In genomic region chr9:4146293-4146692, GRCh38 we compare ENCODE assay signal across 30 cellular contexts.
"Had no signal": no experiment of that assay in that cellular context is flagged by ENCODE, and none has a peak within 500 bp of the region (broad histone marks: within the 10 kb centered on the region; RNA-seq: fewer than 3 reads in every experiment).

No MANE protein-coding gene starts in this region.

- H3K79me2 ChIP-seq: parathyroid adenoma had no signal

- H3K27ac Mint-ChIP-seq: activated CD4-positive, alpha-beta T cell treated with anti-CD3 and anti-CD28 coated beads, Interleukin-2, amount 10 ng/mL, durations not matched to agents 7 days and 5 days; activated CD8-positive, alpha-beta memory T cell treated with anti-CD3 and anti-CD28 coated beads, Interleukin-2, amount 10 ng/mL, durations not matched to agents 7 days and 5 days; activated CD8-positive, alpha-beta T cell treated with anti-CD3 and anti-CD28 coated beads for 36 hours; activated naive CD4-positive, alpha-beta T cell treated with anti-CD3 and anti-CD28 coated beads, Interleukin-2, amount 50 U/mL, for 24 hours; activated T-helper 1 cell treated with anti-CD3 and anti-CD28 coated beads, Interleukin-12 subunit alpha, Interleukin-12 subunit beta, Interleukin-2, Interleukin-4 antibody, amounts not matched to agents 30 ng/mL and 10 ng/mL and 1 ng/mL, durations not matched to agents 14 hours and 24 hours and 36 hours; effector memory CD8-positive, alpha-beta T cell; natural killer cell treated with Interleukin-12 subunit alpha and Interleukin-12 subunit beta and Interleukin-15 and Interleukin-18, amount 100 ng/mL, for 72 hours; stimulated activated naive B cell treated with anti-CD40 and anti-IgM and Interleukin-4, amounts not matched to agents 10 μg/mL and 1 μg/mL and 100 μg/mL, for 72 hours; T-cell; T-helper 2 cell treated with Interferon-gamma antibody and Interleukin-4, amounts not matched to agents 5 μg/mL and 100 μg/mL, for 36 hours had no signal

- DNase-seq: activated CD4-positive, alpha-beta T cell treated with anti-CD3 and anti-CD28 coated beads, Interleukin-2, amount 10 ng/mL, durations not matched to agents 7 days and 5 days; activated CD4-positive, CD25-positive, alpha-beta regulatory T cell treated with anti-CD3 and anti-CD28 coated beads, Interleukin-2, amount 50 U/mL, for 72 hours; activated CD8-positive, alpha-beta memory T cell treated with anti-CD3 and anti-CD28 coated beads, Interleukin-2, amount 10 ng/mL, durations not matched to agents 7 days and 5 days; activated CD8-positive, alpha-beta T cell treated with anti-CD3 and anti-CD28 coated beads for 36 hours; activated gamma-delta T cell; activated T-cell treated with anti-CD3 and anti-CD28 coated beads for 4 hours; aorta; colonic mucosa; dorsolateral prefrontal cortex; effector memory CD8-positive, alpha-beta T cell; foreskin melanocyte; islet precursor cell; mammary epithelial cell; midbrain; sigmoid colon; stimulated activated CD4-positive, alpha-beta T cell treated with anti-CD3 and anti-CD28 coated beads, Interleukin-2, amount 100 ng/mL, for 48 hours; stimulated activated CD8-positive, alpha-beta memory T cell treated with anti-CD3 and anti-CD28 coated beads, Interleukin-4, amount 100 ng/mL, for 48 hours; stimulated activated naive B cell treated with anti-CD40 and anti-IgM and Interleukin-4, amounts not matched to agents 10 μg/mL and 1 μg/mL and 100 μg/mL, for 72 hours; T-cell; transverse colon; uterus; WERI-Rb-1 had no signal

- FAIRE-seq: bronchial epithelial cell, endothelial cell of umbilical vein had no signal

- H3K9me3 ChIP-seq: colonic mucosa, sigmoid colon, transverse colon, uterus had no signal

- H3K9ac ChIP-seq: parathyroid adenoma had no signal

- H2AFZ ChIP-seq: parathyroid adenoma had no signal

- H3K4me3 Mint-ChIP-seq: activated CD4-positive, alpha-beta T cell treated with anti-CD3 and anti-CD28 coated beads, Interleukin-2, amount 10 ng/mL, durations not matched to agents 7 days and 5 days; activated CD8-positive, alpha-beta memory T cell treated with anti-CD3 and anti-CD28 coated beads, Interleukin-2, amount 10 ng/mL, durations not matched to agents 7 days and 5 days; activated CD8-positive, alpha-beta T cell treated with anti-CD3 and anti-CD28 coated beads for 36 hours; activated naive CD4-positive, alpha-beta T cell treated with anti-CD3 and anti-CD28 coated beads, Interleukin-2, amount 50 U/mL, for 24 hours; activated T-helper 1 cell treated with anti-CD3 and anti-CD28 coated beads, Interleukin-12 subunit alpha, Interleukin-12 subunit beta, Interleukin-2, Interleukin-4 antibody, amounts not matched to agents 30 ng/mL and 10 ng/mL and 1 ng/mL, durations not matched to agents 14 hours and 24 hours and 36 hours; effector memory CD8-positive, alpha-beta T cell; natural killer cell treated with Interleukin-12 subunit alpha and Interleukin-12 subunit beta and Interleukin-15 and Interleukin-18, amount 100 ng/mL, for 72 hours; stimulated activated naive B cell treated with anti-CD40 and anti-IgM and Interleukin-4, amounts not matched to agents 10 μg/mL and 1 μg/mL and 100 μg/mL, for 72 hours; T-cell; T-helper 2 cell treated with Interferon-gamma antibody and Interleukin-4, amounts not matched to agents 5 μg/mL and 100 μg/mL, for 36 hours had no signal

- H3K36me3 Mint-ChIP-seq: activated CD8-positive, alpha-beta memory T cell treated with anti-CD3 and anti-CD28 coated beads, Interleukin-2, amount 10 ng/mL, durations not matched to agents 7 days and 5 days; activated naive CD4-positive, alpha-beta T cell treated with anti-CD3 and anti-CD28 coated beads, Interleukin-2, amount 50 U/mL, for 24 hours; natural killer cell treated with Interleukin-12 subunit alpha and Interleukin-12 subunit beta and Interleukin-15 and Interleukin-18, amount 100 ng/mL, for 72 hours; stimulated activated naive B cell treated with anti-CD40 and anti-IgM and Interleukin-4, amounts not matched to agents 10 μg/mL and 1 μg/mL and 100 μg/mL, for 72 hours; T-cell had no signal

- H3K27me3 ChIP-seq: colonic mucosa, dorsolateral prefrontal cortex, sigmoid colon, transverse colon, uterus had no signal

- H3K9me3 Mint-ChIP-seq: activated CD4-positive, alpha-beta T cell treated with anti-CD3 and anti-CD28 coated beads, Interleukin-2, amount 10 ng/mL, durations not matched to agents 7 days and 5 days; activated CD8-positive, alpha-beta T cell treated with anti-CD3 and anti-CD28 coated beads for 36 hours; activated naive CD4-positive, alpha-beta T cell treated with anti-CD3 and anti-CD28 coated beads, Interleukin-2, amount 50 U/mL, for 24 hours; activated T-helper 1 cell treated with anti-CD3 and anti-CD28 coated beads, Interleukin-12 subunit alpha, Interleukin-12 subunit beta, Interleukin-2, Interleukin-4 antibody, amounts not matched to agents 30 ng/mL and 10 ng/mL and 1 ng/mL, durations not matched to agents 14 hours and 24 hours and 36 hours; effector memory CD8-positive, alpha-beta T cell; natural killer cell treated with Interleukin-12 subunit alpha and Interleukin-12 subunit beta and Interleukin-15 and Interleukin-18, amount 100 ng/mL, for 72 hours; stimulated activated naive B cell treated with anti-CD40 and anti-IgM and Interleukin-4, amounts not matched to agents 10 μg/mL and 1 μg/mL and 100 μg/mL, for 72 hours; T-cell; T-helper 2 cell treated with Interferon-gamma antibody and Interleukin-4, amounts not matched to agents 5 μg/mL and 100 μg/mL, for 36 hours had no signal

- H3K36me3 ChIP-seq: colonic mucosa, sigmoid colon, transverse colon, uterus, WERI-Rb-1 had no signal

- H3K4me1 Mint-ChIP-seq: activated CD4-positive, alpha-beta T cell treated with anti-CD3 and anti-CD28 coated beads, Interleukin-2, amount 10 ng/mL, durations not matched to agents 7 days and 5 days; activated CD8-positive, alpha-beta memory T cell treated with anti-CD3 and anti-CD28 coated beads, Interleukin-2, amount 10 ng/mL, durations not matched to agents 7 days and 5 days; activated naive CD4-positive, alpha-beta T cell treated with anti-CD3 and anti-CD28 coated beads, Interleukin-2, amount 50 U/mL, for 24 hours; stimulated activated naive B cell treated with anti-CD40 and anti-IgM and Interleukin-4, amounts not matched to agents 10 μg/mL and 1 μg/mL and 100 μg/mL, for 72 hours; T-cell had no signal

- ATAC-seq: activated CD8-positive, alpha-beta memory T cell treated with anti-CD3 and anti-CD28 coated beads, Interleukin-2, amount 10 ng/mL, durations not matched to agents 7 days and 5 days; activated CD8-positive, alpha-beta T cell treated with anti-CD3 and anti-CD28 coated beads for 36 hours; effector memory CD8-positive, alpha-beta T cell; esophagus mucosa; natural killer cell treated with Interleukin-12 subunit alpha and Interleukin-12 subunit beta and Interleukin-15 and Interleukin-18, amount 100 ng/mL, for 72 hours; stimulated activated naive B cell treated with anti-CD40 and anti-IgM and Interleukin-4, amounts not matched to agents 10 μg/mL and 1 μg/mL and 100 μg/mL, for 72 hours; T-cell had no signal

- H3K4me3 ChIP-seq: colonic mucosa, dorsolateral prefrontal cortex, sigmoid colon, transverse colon, uterus had no signal

- H3K27ac ChIP-seq: colonic mucosa, parathyroid adenoma, sigmoid colon, uterus, WERI-Rb-1 had no signal

- H3K4me1 ChIP-seq: colonic mucosa, parathyroid adenoma, uterus had no signal
